Comparison of ENCODE assay signal across 5 cellular contexts in the genomic region with DNA sequence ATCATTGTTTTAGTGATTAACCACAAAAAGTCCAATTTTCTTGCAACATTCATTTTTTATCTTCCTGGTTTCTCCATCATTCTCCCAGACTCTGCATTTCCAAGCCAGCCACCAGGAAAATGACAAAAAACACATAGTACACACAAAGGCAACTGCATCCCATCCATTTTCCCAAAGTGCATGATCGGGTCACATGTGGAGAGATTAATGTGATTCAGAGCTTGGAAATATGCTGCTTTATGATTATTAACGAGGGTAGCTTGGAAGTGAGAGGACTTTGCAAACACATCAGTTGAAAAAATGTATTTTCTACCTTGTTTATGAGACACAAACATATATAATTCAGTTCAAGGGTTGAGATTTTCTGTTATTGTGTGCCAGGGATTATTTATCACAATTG.
"Had no signal": no experiment of that assay in that cellular context is flagged by ENCODE, and none has a peak within 500 bp of the region (broad histone marks: within the 10 kb centered on the region; RNA-seq: fewer than 3 reads in every experiment).

No MANE protein-coding gene starts in this region.

- ATAC-seq: GM23338, K562 had no signal

- H3K4me3 ChIP-seq: GM23338, K562 had no signal

- DNase-seq: H9, HCEC 1CT, IMR-90 had no signal
